ENCODE assay signal across 16 cellular contexts in genomic region chr3:13702226-13702820, GRCh38.
"Had no signal": no experiment of that assay in that cellular context is flagged by ENCODE, and none has a peak within 500 bp of the region (broad histone marks: within the 10 kb centered on the region; RNA-seq: fewer than 3 reads in every experiment).

No MANE protein-coding gene starts in this region.

- ATAC-seq: activated CD4-positive, alpha-beta T cell treated with anti-CD3 and anti-CD28 coated beads for 36 hours; activated CD8-positive, alpha-beta T cell treated with anti-CD3 and anti-CD28 coated beads for 36 hours; esophagus mucosa had no signal

- H3K27ac Mint-ChIP-seq: activated CD4-positive, alpha-beta T cell treated with anti-CD3 and anti-CD28 coated beads for 36 hours; activated CD8-positive, alpha-beta T cell treated with anti-CD3 and anti-CD28 coated beads for 36 hours; activated T-helper 1 cell treated with anti-CD3 and anti-CD28 coated beads, Interleukin-12 subunit alpha, Interleukin-12 subunit beta, Interleukin-2, Interleukin-4 antibody, amounts not matched to agents 30 ng/mL and 10 ng/mL and 1 ng/mL, durations not matched to agents 14 hours and 24 hours and 36 hours; nephron progenitor cell had no signal

- H3K4me3 Mint-ChIP-seq: activated CD4-positive, alpha-beta T cell treated with anti-CD3 and anti-CD28 coated beads for 36 hours; activated CD8-positive, alpha-beta T cell treated with anti-CD3 and anti-CD28 coated beads for 36 hours; activated T-helper 1 cell treated with anti-CD3 and anti-CD28 coated beads, Interleukin-12 subunit alpha, Interleukin-12 subunit beta, Interleukin-2, Interleukin-4 antibody, amounts not matched to agents 30 ng/mL and 10 ng/mL and 1 ng/mL, durations not matched to agents 14 hours and 24 hours and 36 hours; nephron progenitor cell had no signal

- H3K4me1 Mint-ChIP-seq: activated CD4-positive, alpha-beta T cell treated with anti-CD3 and anti-CD28 coated beads for 36 hours had no signal

- DNase-seq: activated CD4-positive, alpha-beta T cell treated with anti-CD3 and anti-CD28 coated beads for 36 hours; activated CD8-positive, alpha-beta memory T cell treated with anti-CD3 and anti-CD28 coated beads, Interleukin-2, amount 50 U/mL, for 48 hours; activated CD8-positive, alpha-beta T cell treated with anti-CD3 and anti-CD28 coated beads for 36 hours; activated naive CD4-positive, alpha-beta T cell treated with Interleukin-2 at 50 U/mL for 16 hours; hippocampal formation; nephron progenitor cell; ovary; Right ventricle myocardium superior; SK-N-SH; stimulated activated CD4-positive, alpha-beta T cell treated with anti-CD3 and anti-CD28 coated beads, Interleukin-15, amount 100 ng/mL, for 24 hours; stimulated activated CD4-positive, alpha-beta T cell treated with anti-CD3 and anti-CD28 coated beads, Interleukin-4, amount 100 ng/mL, for 1 hour; stimulated activated naive CD4-positive, alpha-beta T cell; substantia nigra; trophoblast cell had no signal
